ENCODE assay signal across 1 cellular context in the genomic region with DNA sequence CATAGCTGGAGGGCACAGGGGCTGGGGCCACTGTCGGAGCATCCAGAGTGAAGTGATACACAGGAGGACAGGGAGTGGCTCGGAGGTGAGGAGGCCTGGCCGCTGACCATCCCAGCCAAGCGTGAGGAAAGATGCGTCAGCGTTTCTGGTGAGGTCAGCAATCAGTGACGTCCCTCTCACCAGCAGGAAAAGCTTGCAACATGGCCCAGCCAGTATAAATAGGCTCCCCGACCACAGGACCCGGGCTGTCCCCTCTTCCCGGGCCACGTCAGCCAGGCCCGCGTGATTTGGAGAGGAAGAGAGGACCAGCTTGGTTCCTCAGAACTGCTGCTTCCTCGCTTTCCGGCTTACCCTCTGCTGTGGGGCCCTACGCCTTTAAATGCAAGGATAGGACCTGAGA.
TF ChIP-seq lines count a peak whose summit lies in the region.

No MANE protein-coding gene starts in this region.

TF ChIP-seq in HepG2, 621 proteins besides CTCF, POLR2A, EP300 and RAD21:
- no peak for TF ChIP-seq ZNF205 (CRISPR knock-in tag; IDR thresholded peaks at IDR 0.05)
- no peak for TF ChIP-seq ETV5 (CRISPR knock-in tag; IDR thresholded peaks at IDR 0.05; ENCODE audit: borderline replicate concordance)
- TF ChIP-seq AFF4 (CRISPR knock-in tag; IDR thresholded peaks at IDR 0.05): no peak
- no peak for TF ChIP-seq NR2F2 (IDR thresholded peaks at IDR 0.05; ENCODE audit: borderline replicate concordance, low read depth)
- TF ChIP-seq MAFF (IDR thresholded peaks at IDR 0.05; ENCODE audit: low read depth, low read length): peak; percentile 75
- no peak for TF ChIP-seq RARA (CRISPR knock-in tag; IDR thresholded peaks at IDR 0.05)
- no peak for TF ChIP-seq MEIS2 (CRISPR knock-in tag; IDR thresholded peaks at IDR 0.05)
- peak; percentile 84 to 88 for TF ChIP-seq MAFK (conservative IDR thresholded peaks at IDR 0.05 in 1 of 2, IDR thresholded peaks at IDR 0.05 in 1 of 2; ENCODE audit: low read length in 2 of 2)
- no peak for TF ChIP-seq ZSCAN12 (CRISPR knock-in tag; IDR thresholded peaks at IDR 0.05)
- TF ChIP-seq ATF3 (CRISPR knock-in tag; IDR thresholded peaks at IDR 0.05): no peak
- TF ChIP-seq KDM6A (CRISPR knock-in tag; IDR thresholded peaks at IDR 0.05; ENCODE audit: low read depth): no peak
- no peak for TF ChIP-seq ZFP1 (CRISPR knock-in tag; IDR thresholded peaks at IDR 0.05)
TF ChIP-seq in HepG2: peak in this region for 2.
